ENCODE assay signal across 1 cellular context in genomic region chr1:203271018-203271743, GRCh38.
TF ChIP-seq lines count a peak whose summit lies in the region.

No MANE protein-coding gene starts in this region.

TF ChIP-seq in HEK293, 187 proteins besides CTCF, POLR2A, EP300 and RAD21 (continued from another document and continues in another):
- TF ChIP-seq ZNF768 (tag by site-specific recombination; IDR thresholded peaks at IDR 0.05) (no peak), ZSCAN18 (tag by site-specific recombination; IDR thresholded peaks at IDR 0.05) (no peak), ZBTB48 (tag by site-specific recombination; IDR thresholded peaks at IDR 0.05) (no peak), ZBTB1 (tag by site-specific recombination; IDR thresholded peaks at IDR 0.05) (no peak), HOXC10 (CRISPR knock-in tag; IDR thresholded peaks at IDR 0.05) (no peak), ZNF514 (tag by site-specific recombination; IDR thresholded peaks at IDR 0.05) (no peak), KLF16 (tag by site-specific recombination; IDR thresholded peaks at IDR 0.05) (no peak), ZNF114 (tag by site-specific recombination; IDR thresholded peaks at IDR 0.05) (no peak), ZNF221 (tag by site-specific recombination; IDR thresholded peaks at IDR 0.05; ENCODE audit: borderline replicate concordance) (no peak), ZNF140 (tag by site-specific recombination; IDR thresholded peaks at IDR 0.05) (no peak), PRDM2 (tag by site-specific recombination; IDR thresholded peaks at IDR 0.05; ENCODE audit: borderline replicate concordance) (no peak), ZNF580 (tag by site-specific recombination; IDR thresholded peaks at IDR 0.05) (peak; percentile 96), HIC1 (tag by site-specific recombination; IDR thresholded peaks at IDR 0.05) (no peak), ZSCAN30 (tag by site-specific recombination; IDR thresholded peaks at IDR 0.05) (no peak), YY2 (tag by site-specific recombination; IDR thresholded peaks at IDR 0.05) (peak; percentile 58; the same call in 1 of the 2 replicates), ZNF658 (tag by site-specific recombination; IDR thresholded peaks at IDR 0.05) (no peak), ZFP3 (tag by site-specific recombination; IDR thresholded peaks at IDR 0.05; ENCODE audit: low read depth) (no peak), ZNF692 (tag by site-specific recombination; IDR thresholded peaks at IDR 0.05) (no peak), KLF8 (tag by site-specific recombination; IDR thresholded peaks at IDR 0.05) (no peak), FEZF1 (tag by site-specific recombination; IDR thresholded peaks at IDR 0.05) (no peak), TSHZ1 (tag by site-specific recombination; IDR thresholded peaks at IDR 0.05; ENCODE audit: borderline replicate concordance) (no peak), ZNF830 (tag by site-specific recombination; IDR thresholded peaks at IDR 0.05; ENCODE audit: low read depth) (no peak), YY1 (tag by site-specific recombination; IDR thresholded peaks at IDR 0.05) (peak; percentile 64; the same call in 1 of the 2 replicates), ZNF423 (tag by site-specific recombination; IDR thresholded peaks at IDR 0.05) (no peak), SETDB1 (IDR thresholded peaks at IDR 0.05; ENCODE audit: insufficient read length, low read length) (no peak), MYNN (tag by site-specific recombination; IDR thresholded peaks at IDR 0.05; ENCODE audit: borderline replicate concordance) (no peak), ZNF791 (tag by site-specific recombination; IDR thresholded peaks at IDR 0.05) (no peak), ZNF16 (tag by site-specific recombination; IDR thresholded peaks at IDR 0.05; ENCODE audit: low read depth) (no peak), IKZF3 (tag by site-specific recombination; IDR thresholded peaks at IDR 0.05) (no peak), PRDM6 (tag by site-specific recombination; IDR thresholded peaks at IDR 0.05) (no peak), ZNF544 (tag by site-specific recombination; IDR thresholded peaks at IDR 0.05) (no peak), KLF9 (tag by site-specific recombination; IDR thresholded peaks at IDR 0.05; ENCODE audit: low read depth) (0 out of 2 replicates have a peak, but pooled peaks have one; percentile 31), ZNF555 (tag by site-specific recombination; conservative IDR thresholded peaks at IDR 0.05) (no peak), ZNF148 (tag by site-specific recombination; IDR thresholded peaks at IDR 0.05; ENCODE audit: borderline replicate concordance) (no peak), ZNF416 (tag by site-specific recombination; IDR thresholded peaks at IDR 0.05) (no peak), TCF7L2 (IDR thresholded peaks at IDR 0.05; ENCODE audit: borderline replicate concordance, low read depth, low read length) (no peak)
